1 cellular context compared by ENCODE assay signal in genomic region chr14:73762375-73762822, GRCh38.
TF ChIP-seq lines count a peak whose summit lies in the region.

No MANE protein-coding gene starts in this region.

TF ChIP-seq in liver, 16 proteins besides CTCF, POLR2A, EP300 and RAD21 (continued from another document):
- no peak for TF ChIP-seq JUND (IDR thresholded peaks at IDR 0.05)
